2 cellular contexts compared by ENCODE assay signal in the genomic region with DNA sequence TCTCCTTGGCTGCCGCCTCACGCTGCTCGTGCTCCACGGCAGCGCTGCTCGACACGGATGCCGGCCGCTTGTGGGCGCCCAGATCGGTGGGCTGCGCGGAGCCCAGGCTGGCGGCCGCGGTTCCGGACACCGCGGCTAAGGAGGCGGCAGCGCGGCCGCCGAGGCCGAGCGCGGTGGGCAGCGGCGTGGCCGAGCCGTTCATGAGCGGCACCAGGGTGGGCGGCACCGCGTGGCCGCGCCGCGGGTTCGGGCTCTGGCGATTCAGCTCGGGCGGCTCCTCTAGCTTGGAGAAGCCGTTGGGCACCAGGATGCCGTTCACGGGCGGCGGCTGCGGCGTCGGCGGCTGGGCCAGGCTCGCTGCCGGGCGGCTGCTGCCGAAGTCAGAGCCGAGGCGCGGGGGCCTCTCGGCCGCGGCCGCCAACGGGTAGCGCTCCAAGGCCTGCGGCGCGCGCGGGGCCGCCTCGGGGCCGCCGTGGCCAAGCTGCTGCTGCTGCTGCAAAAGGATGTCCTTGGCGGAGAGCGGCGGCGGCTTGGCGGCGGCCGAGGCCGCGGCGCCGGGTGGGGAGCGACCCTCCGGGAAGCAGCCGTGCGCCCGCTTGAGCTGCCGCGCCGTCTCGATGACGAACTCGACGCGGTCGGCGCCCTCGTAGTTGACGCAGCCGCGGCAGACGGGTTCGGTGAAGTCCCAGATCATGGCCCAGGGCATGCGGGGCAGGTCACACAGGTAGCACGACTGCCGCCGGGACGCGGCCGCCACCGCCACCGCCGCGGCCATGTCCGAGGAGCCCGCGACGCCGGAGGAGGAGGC.
A peak's percentile ranks its signal among the peaks of the same experiment; 100 is the strongest.
TF ChIP-seq lines count a peak whose summit lies in the region.

No MANE protein-coding gene starts in this region.

TF ChIP-seq in HEK293, 187 proteins besides CTCF, POLR2A, EP300 and RAD21 (continued from another document and continues in another):
- TF ChIP-seq ZNF610 (tag by site-specific recombination; IDR thresholded peaks at IDR 0.05; ENCODE audit: borderline replicate concordance), result no peak
- TF ChIP-seq ZNF701 (tag by site-specific recombination; IDR thresholded peaks at IDR 0.05), result no peak
- TF ChIP-seq ZNF785 (tag by site-specific recombination; IDR thresholded peaks at IDR 0.05), result 0 out of 2 replicates have a peak, but pooled peaks have one; percentile 31
- TF ChIP-seq, protein P1, sequence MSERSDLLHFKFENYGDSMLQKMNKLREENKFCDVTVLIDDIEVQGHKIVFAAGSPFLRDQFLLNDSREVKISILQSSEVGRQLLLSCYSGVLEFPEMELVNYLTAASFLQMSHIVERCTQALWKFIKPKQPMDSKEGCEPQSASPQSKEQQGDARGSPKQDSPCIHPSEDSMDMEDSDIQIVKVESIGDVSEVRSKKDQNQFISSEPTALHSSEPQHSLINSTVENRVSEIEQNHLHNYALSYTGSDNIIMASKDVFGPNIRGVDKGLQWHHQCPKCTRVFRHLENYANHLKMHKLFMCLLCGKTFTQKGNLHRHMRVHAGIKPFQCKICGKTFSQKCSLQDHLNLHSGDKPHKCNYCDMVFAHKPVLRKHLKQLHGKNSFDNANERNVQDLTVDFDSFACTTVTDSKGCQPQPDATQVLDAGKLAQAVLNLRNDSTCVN (tag by site-specific recombination; optimal IDR thresholded peaks at IDR 0.05), result peak; percentile 70
- no peak for TF ChIP-seq ZNF114 (tag by site-specific recombination; IDR thresholded peaks at IDR 0.05)
- TF ChIP-seq, protein P2, sequence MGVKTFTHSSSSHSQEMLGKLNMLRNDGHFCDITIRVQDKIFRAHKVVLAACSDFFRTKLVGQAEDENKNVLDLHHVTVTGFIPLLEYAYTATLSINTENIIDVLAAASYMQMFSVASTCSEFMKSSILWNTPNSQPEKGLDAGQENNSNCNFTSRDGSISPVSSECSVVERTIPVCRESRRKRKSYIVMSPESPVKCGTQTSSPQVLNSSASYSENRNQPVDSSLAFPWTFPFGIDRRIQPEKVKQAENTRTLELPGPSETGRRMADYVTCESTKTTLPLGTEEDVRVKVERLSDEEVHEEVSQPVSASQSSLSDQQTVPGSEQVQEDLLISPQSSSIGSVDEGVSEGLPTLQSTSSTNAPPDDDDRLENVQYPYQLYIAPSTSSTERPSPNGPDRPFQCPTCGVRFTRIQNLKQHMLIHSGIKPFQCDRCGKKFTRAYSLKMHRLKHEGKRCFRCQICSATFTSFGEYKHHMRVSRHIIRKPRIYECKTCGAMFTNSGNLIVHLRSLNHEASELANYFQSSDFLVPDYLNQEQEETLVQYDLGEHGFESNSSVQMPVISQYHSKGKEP (tag by site-specific recombination; IDR thresholded peaks at IDR 0.05), result no peak
- 0 out of 2 replicates have a peak, but pooled peaks have one; percentile 34 for TF ChIP-seq ZBTB7A (tag by site-specific recombination; IDR thresholded peaks at IDR 0.05; ENCODE audit: low read depth)
- TF ChIP-seq ZNF324 (tag by site-specific recombination; IDR thresholded peaks at IDR 0.05), result no peak
- peak; percentile 9; the same call in 1 of the 2 replicates for TF ChIP-seq EGR2 (tag by site-specific recombination; IDR thresholded peaks at IDR 0.05; ENCODE audit: low read depth)
- TF ChIP-seq TCF7L2 (IDR thresholded peaks at IDR 0.05; ENCODE audit: borderline replicate concordance, low read depth, low read length), result no peak; the same call in 1 of the 2 replicates
- TF ChIP-seq ZBTB17 (tag by site-specific recombination; IDR thresholded peaks at IDR 0.05), result no peak
- TF ChIP-seq, protein P3, sequence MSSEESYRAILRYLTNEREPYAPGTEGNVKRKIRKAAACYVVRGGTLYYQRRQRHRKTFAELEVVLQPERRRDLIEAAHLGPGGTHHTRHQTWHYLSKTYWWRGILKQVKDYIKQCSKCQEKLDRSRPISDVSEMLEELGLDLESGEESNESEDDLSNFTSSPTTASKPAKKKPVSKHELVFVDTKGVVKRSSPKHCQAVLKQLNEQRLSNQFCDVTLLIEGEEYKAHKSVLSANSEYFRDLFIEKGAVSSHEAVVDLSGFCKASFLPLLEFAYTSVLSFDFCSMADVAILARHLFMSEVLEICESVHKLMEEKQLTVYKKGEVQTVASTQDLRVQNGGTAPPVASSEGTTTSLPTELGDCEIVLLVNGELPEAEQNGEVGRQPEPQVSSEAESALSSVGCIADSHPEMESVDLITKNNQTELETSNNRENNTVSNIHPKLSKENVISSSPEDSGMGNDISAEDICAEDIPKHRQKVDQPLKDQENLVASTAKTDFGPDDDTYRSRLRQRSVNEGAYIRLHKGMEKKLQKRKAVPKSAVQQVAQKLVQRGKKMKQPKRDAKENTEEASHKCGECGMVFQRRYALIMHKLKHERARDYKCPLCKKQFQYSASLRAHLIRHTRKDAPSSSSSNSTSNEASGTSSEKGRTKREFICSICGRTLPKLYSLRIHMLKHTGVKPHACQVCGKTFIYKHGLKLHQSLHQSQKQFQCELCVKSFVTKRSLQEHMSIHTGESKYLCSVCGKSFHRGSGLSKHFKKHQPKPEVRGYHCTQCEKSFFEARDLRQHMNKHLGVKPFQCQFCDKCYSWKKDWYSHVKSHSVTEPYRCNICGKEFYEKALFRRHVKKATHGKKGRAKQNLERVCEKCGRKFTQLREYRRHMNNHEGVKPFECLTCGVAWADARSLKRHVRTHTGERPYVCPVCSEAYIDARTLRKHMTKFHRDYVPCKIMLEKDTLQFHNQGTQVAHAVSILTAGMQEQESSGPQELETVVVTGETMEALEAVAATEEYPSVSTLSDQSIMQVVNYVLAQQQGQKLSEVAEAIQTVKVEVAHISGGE (tag by site-specific recombination; conservative IDR thresholded peaks at IDR 0.05; ENCODE audit: low read depth), result no peak
- no peak for TF ChIP-seq ZNF138 (tag by site-specific recombination; IDR thresholded peaks at IDR 0.05; ENCODE audit: borderline replicate concordance)
- TF ChIP-seq, protein P4, sequence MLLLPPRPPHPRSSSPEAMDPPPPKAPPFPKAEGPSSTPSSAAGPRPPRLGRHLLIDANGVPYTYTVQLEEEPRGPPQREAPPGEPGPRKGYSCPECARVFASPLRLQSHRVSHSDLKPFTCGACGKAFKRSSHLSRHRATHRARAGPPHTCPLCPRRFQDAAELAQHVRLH (tag by site-specific recombination; IDR thresholded peaks at IDR 0.05), result no peak
- TF ChIP-seq ZBTB21 (tag by site-specific recombination; IDR thresholded peaks at IDR 0.05), result no peak
- no peak for TF ChIP-seq BCL11A (tag by site-specific recombination; IDR thresholded peaks at IDR 0.05; ENCODE audit: low read depth)
- TF ChIP-seq BCL11B (tag by site-specific recombination; IDR thresholded peaks at IDR 0.05; ENCODE audit: low read depth), result no peak
- TF ChIP-seq ZBTB8A (tag by site-specific recombination; IDR thresholded peaks at IDR 0.05), result peak; percentile 48; the same call in 1 of the 2 replicates
- TF ChIP-seq ZNF677 (tag by site-specific recombination; IDR thresholded peaks at IDR 0.05), result peak; percentile 6; the same call in 1 of the 2 replicates
- no peak for TF ChIP-seq ZNF560 (tag by site-specific recombination; IDR thresholded peaks at IDR 0.05; ENCODE audit: borderline replicate concordance)
- no peak for TF ChIP-seq ZNF501 (tag by site-specific recombination; IDR thresholded peaks at IDR 0.05)
- TF ChIP-seq ZNF561 (tag by site-specific recombination; IDR thresholded peaks at IDR 0.05; ENCODE audit: borderline replicate concordance), result peak; percentile 59; the same call in 1 of the 2 replicates
- TF ChIP-seq ZNF707 (tag by site-specific recombination; IDR thresholded peaks at IDR 0.05), result no peak

TF ChIP-seq in HepG2, 621 proteins besides CTCF, POLR2A, EP300 and RAD21 (continued from another document and continues in another):
- TF ChIP-seq, protein P5, sequence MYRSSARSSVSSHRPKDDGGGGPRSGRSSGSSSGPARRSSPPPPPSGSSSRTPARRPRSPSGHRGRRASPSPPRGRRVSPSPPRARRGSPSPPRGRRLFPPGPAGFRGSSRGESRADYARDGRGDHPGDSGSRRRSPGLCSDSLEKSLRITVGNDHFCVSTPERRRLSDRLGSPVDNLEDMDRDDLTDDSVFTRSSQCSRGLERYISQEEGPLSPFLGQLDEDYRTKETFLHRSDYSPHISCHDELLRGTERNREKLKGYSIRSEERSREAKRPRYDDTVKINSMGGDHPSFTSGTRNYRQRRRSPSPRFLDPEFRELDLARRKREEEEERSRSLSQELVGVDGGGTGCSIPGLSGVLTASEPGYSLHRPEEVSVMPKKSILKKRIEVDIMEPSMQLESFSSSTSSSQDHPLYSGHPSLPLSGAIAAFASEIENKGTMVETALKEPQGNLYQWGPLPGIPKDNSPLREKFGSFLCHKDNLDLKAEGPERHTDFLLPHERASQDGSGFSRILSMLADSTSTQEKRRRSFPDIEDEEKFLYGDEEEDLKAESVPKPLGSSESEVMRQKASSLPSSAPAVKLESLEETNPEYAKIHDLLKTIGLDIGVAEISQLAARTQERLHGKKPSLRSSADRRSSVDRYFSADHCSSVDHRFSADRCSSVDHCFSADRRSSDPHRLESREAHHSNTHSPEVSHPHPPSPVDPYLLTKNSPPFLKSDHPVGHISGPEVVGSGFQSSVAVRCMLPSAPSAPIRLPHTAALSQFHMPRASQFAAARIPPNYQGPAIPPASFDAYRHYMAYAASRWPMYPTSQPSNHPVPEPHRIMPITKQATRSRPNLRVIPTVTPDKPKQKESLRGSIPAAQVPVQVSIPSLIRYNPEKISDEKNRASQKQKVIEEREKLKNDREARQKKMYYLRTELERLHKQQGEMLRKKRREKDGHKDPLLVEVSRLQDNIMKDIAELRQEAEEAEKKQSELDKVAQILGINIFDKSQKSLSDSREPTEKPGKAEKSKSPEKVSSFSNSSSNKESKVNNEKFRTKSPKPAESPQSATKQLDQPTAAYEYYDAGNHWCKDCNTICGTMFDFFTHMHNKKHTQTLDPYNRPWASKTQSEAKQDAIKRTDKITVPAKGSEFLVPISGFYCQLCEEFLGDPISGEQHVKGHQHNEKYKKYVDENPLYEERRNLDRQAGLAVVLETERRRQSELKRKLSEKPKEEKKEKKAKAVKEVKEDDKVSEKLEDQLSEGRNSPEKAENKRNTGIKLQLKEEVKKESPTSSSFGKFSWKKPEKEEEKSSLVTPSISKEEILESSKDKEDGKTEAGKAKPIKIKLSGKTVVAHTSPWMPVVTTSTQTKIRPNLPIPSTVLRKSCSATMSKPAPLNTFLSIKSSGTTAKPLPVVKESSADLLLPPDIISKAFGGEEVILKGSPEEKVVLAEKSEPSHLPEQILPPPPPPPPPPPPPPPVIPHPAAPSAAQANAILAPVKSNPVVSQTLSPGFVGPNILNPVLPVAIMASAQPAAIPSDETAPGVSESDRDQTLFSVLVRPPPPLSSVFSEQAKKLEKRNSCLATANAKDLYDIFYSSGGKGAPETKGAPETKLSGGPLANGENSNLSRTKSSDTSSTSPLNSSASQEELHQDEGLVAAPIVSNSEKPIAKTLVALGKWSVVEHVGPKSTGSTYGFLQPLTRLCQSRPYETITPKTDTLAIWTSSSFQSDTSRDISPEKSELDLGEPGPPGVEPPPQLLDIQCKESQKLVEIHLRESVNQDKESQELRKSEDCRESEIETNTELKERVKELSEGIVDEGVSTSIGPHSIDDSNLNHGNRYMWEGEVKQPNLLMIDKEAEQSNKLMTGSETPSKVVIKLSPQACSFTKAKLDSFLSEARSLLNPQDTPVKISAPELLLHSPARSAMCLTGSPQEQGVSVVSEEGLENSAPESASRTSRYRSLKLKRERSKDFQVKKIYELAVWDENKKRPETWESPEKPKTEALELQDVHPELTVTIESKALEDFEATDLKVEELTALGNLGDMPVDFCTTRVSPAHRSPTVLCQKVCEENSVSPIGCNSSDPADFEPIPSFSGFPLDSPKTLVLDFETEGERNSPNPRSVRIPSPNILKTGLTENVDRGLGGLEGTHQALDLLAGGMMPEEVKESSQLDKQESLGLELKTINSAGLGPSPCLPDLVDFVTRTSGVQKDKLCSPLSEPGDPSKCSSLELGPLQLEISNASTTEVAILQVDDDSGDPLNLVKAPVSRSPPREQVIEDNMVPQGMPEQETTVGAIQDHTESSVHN (CRISPR knock-in tag; IDR thresholded peaks at IDR 0.05), result no peak
- TF ChIP-seq ZNF460 (CRISPR knock-in tag; IDR thresholded peaks at IDR 0.05; ENCODE audit: borderline replicate concordance) (no peak), ZNF775 (CRISPR knock-in tag; IDR thresholded peaks at IDR 0.05; ENCODE audit: borderline replicate concordance) (no peak), RAD51 (IDR thresholded peaks at IDR 0.05; ENCODE audit: borderline replicate concordance) (no peak), KLF6 (CRISPR knock-in tag; IDR thresholded peaks at IDR 0.05) (no peak; the same call in 1 of the 2 replicates), NR2F1 (CRISPR knock-in tag; IDR thresholded peaks at IDR 0.05) (no peak), ZNF337 (CRISPR knock-in tag; IDR thresholded peaks at IDR 0.05; ENCODE audit: borderline replicate concordance, low read depth) (no peak), ZNF841 (CRISPR knock-in tag; IDR thresholded peaks at IDR 0.05; ENCODE audit: borderline replicate concordance) (no peak), KDM4B (CRISPR knock-in tag; IDR thresholded peaks at IDR 0.05) (no peak), ZNF326 (CRISPR knock-in tag; IDR thresholded peaks at IDR 0.05; ENCODE audit: borderline replicate concordance) (0 out of 2 replicates have a peak, but pooled peaks have one; percentile 40), ZNF589 (CRISPR knock-in tag; conservative IDR thresholded peaks at IDR 0.05) (no peak), MTA1 (CRISPR knock-in tag; IDR thresholded peaks at IDR 0.05; ENCODE audit: borderline replicate concordance) (no peak)
- TF ChIP-seq, protein P6, sequence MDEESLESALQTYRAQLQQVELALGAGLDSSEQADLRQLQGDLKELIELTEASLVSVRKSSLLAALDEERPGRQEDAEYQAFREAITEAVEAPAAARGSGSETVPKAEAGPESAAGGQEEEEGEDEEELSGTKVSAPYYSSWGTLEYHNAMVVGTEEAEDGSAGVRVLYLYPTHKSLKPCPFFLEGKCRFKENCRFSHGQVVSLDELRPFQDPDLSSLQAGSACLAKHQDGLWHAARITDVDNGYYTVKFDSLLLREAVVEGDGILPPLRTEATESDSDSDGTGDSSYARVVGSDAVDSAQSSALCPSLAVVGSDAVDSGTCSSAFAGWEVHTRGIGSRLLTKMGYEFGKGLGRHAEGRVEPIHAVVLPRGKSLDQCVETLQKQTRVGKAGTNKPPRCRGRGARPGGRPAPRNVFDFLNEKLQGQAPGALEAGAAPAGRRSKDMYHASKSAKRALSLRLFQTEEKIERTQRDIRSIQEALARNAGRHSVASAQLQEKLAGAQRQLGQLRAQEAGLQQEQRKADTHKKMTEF (CRISPR knock-in tag; IDR thresholded peaks at IDR 0.05), result no peak
- TF ChIP-seq, protein P7, sequence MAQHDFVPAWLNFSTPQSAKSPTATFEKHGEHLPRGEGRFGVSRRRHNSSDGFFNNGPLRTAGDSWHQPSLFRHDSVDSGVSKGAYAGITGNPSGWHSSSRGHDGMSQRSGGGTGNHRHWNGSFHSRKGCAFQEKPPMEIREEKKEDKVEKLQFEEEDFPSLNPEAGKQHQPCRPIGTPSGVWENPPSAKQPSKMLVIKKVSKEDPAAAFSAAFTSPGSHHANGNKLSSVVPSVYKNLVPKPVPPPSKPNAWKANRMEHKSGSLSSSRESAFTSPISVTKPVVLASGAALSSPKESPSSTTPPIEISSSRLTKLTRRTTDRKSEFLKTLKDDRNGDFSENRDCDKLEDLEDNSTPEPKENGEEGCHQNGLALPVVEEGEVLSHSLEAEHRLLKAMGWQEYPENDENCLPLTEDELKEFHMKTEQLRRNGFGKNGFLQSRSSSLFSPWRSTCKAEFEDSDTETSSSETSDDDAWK (CRISPR knock-in tag; IDR thresholded peaks at IDR 0.05), result no peak
- TF ChIP-seq, protein P8, sequence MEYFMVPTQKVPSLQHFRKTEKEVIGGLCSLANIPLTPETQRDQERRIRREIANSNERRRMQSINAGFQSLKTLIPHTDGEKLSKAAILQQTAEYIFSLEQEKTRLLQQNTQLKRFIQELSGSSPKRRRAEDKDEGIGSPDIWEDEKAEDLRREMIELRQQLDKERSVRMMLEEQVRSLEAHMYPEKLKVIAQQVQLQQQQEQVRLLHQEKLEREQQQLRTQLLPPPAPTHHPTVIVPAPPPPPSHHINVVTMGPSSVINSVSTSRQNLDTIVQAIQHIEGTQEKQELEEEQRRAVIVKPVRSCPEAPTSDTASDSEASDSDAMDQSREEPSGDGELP (IDR thresholded peaks at IDR 0.05; ENCODE audit: borderline replicate concordance, low read depth), result no peak
